1 cellular context compared by ENCODE assay signal in genomic region chr1:107681001-107681479, GRCh38.
A peak's percentile ranks its signal among the peaks of the same experiment; 100 is the strongest.
TF ChIP-seq lines count a peak whose summit lies in the region.

No MANE protein-coding gene starts in this region.

TF ChIP-seq in HepG2, 621 proteins besides CTCF, POLR2A, EP300 and RAD21 (continued from another document and continues in another):
- no peak for TF ChIP-seq RNF219 (CRISPR knock-in tag; IDR thresholded peaks at IDR 0.05)
- no peak for TF ChIP-seq ZBTB42 (CRISPR knock-in tag; IDR thresholded peaks at IDR 0.05)
- TF ChIP-seq NFE2L1 (CRISPR knock-in tag; IDR thresholded peaks at IDR 0.05; ENCODE audit: borderline replicate concordance) = no peak
- TF ChIP-seq ZNF550 (CRISPR knock-in tag; IDR thresholded peaks at IDR 0.05; ENCODE audit: borderline replicate concordance) = no peak
- peak; percentile 88 for TF ChIP-seq HHEX (CRISPR knock-in tag; IDR thresholded peaks at IDR 0.05)
- TF ChIP-seq ATF2 (CRISPR knock-in tag; IDR thresholded peaks at IDR 0.05) = peak; percentile 55; the same call in 1 of the 2 replicates
- TF ChIP-seq TRAFD1 (CRISPR knock-in tag; IDR thresholded peaks at IDR 0.05; ENCODE audit: borderline replicate concordance) = no peak
- TF ChIP-seq PPARG (CRISPR knock-in tag; conservative IDR thresholded peaks at IDR 0.05) = peak; percentile 47; the same call in 1 of the 2 replicates
- TF ChIP-seq PBX3 (CRISPR knock-in tag; IDR thresholded peaks at IDR 0.05; ENCODE audit: borderline replicate concordance) = no peak
- TF ChIP-seq TMF1 (CRISPR knock-in tag; IDR thresholded peaks at IDR 0.05; ENCODE audit: low read depth) = no peak
- TF ChIP-seq EHMT2 (IDR thresholded peaks at IDR 0.05; ENCODE audit: borderline replicate concordance, low read depth, low read length) = peak; percentile 15; the same call in 1 of the 2 replicates
- no peak for TF ChIP-seq MAFG (CRISPR knock-in tag; IDR thresholded peaks at IDR 0.05)
- no peak for TF ChIP-seq ELF4 (CRISPR knock-in tag; IDR thresholded peaks at IDR 0.05; ENCODE audit: borderline replicate concordance)
- peak; percentile 90 for TF ChIP-seq NCOR1 (IDR thresholded peaks at IDR 0.05; ENCODE audit: borderline replicate concordance, low read length)
- TF ChIP-seq NR0B2 (CRISPR knock-in tag; IDR thresholded peaks at IDR 0.05) = no peak
- TF ChIP-seq GMEB1 (CRISPR knock-in tag; IDR thresholded peaks at IDR 0.05; ENCODE audit: borderline replicate concordance) = no peak; the same call in 1 of the 2 replicates
- TF ChIP-seq YY1 (IDR thresholded peaks at IDR 0.05; ENCODE audit: insufficient read depth, insufficient replicate concordance, low read depth, low read length) = no peak
- peak; percentile 96 for TF ChIP-seq SOX13 (IDR thresholded peaks at IDR 0.05)
- TF ChIP-seq SOX13 (CRISPR knock-in tag; conservative IDR thresholded peaks at IDR 0.05 in 1 of 2, IDR thresholded peaks at IDR 0.05 in 1 of 2) = peak in 1 of 2 experiments; percentile 99; a peak in 2 of 4 replicates
- TF ChIP-seq ZNF672 (CRISPR knock-in tag; IDR thresholded peaks at IDR 0.05) = no peak
- no peak; the same call in 1 of the 2 replicates for TF ChIP-seq KDM5A (IDR thresholded peaks at IDR 0.05; ENCODE audit: borderline replicate concordance, low read length)
- TF ChIP-seq HNF4G (IDR thresholded peaks at IDR 0.05; ENCODE audit: borderline replicate concordance, low read depth, low read length) = peak; percentile 61; the same call in 1 of the 2 replicates
- no peak for TF ChIP-seq HNF4G (CRISPR knock-in tag; IDR thresholded peaks at IDR 0.05; ENCODE audit: borderline replicate concordance, low read depth)
- no peak for TF ChIP-seq XRCC5 (optimal IDR thresholded peaks at IDR 0.05; ENCODE audit: low read length)
- no peak for TF ChIP-seq ESRRA (CRISPR knock-in tag; IDR thresholded peaks at IDR 0.05; ENCODE audit: low read depth)
- TF ChIP-seq SMAD3 (CRISPR knock-in tag; IDR thresholded peaks at IDR 0.05) = no peak; the same call in 1 of the 2 replicates
- TF ChIP-seq BCL6 (CRISPR knock-in tag; IDR thresholded peaks at IDR 0.05) = peak; percentile 79
- no peak for TF ChIP-seq MZF1 (CRISPR knock-in tag; IDR thresholded peaks at IDR 0.05; ENCODE audit: borderline replicate concordance)
- no peak for TF ChIP-seq BRF2 (CRISPR knock-in tag; IDR thresholded peaks at IDR 0.05)
- no peak for TF ChIP-seq SNAPC2 (CRISPR knock-in tag; IDR thresholded peaks at IDR 0.05)
- TF ChIP-seq ZBTB43 (CRISPR knock-in tag; conservative IDR thresholded peaks at IDR 0.05) = 0 out of 2 replicates have a peak, but pooled peaks have one; percentile 14
- TF ChIP-seq TCF12 (IDR thresholded peaks at IDR 0.05) = no peak
- 0 out of 2 replicates have a peak, but pooled peaks have one; percentile 21 for TF ChIP-seq TCF12 (CRISPR knock-in tag; IDR thresholded peaks at IDR 0.05)
- TF ChIP-seq CBX1 (IDR thresholded peaks at IDR 0.05; ENCODE audit: low read depth) = no peak
- TF ChIP-seq THRA (CRISPR knock-in tag; IDR thresholded peaks at IDR 0.05; ENCODE audit: borderline replicate concordance) = 0 out of 2 replicates have a peak, but pooled peaks have one; percentile 8
- TF ChIP-seq HNF1A (IDR thresholded peaks at IDR 0.05; ENCODE audit: low read depth) = peak; percentile 63; the same call in 1 of the 2 replicates
- peak; percentile 64; the same call in 1 of the 2 replicates for TF ChIP-seq HNF1A (CRISPR knock-in tag; IDR thresholded peaks at IDR 0.05; ENCODE audit: borderline replicate concordance)
- no peak for TF ChIP-seq SALL1 (CRISPR knock-in tag; IDR thresholded peaks at IDR 0.05)
- no peak for TF ChIP-seq KLF9 (CRISPR knock-in tag; IDR thresholded peaks at IDR 0.05; ENCODE audit: low read depth)
- peak; percentile 59 for TF ChIP-seq GATA4 (IDR thresholded peaks at IDR 0.05; ENCODE audit: borderline replicate concordance, low read depth)
- TF ChIP-seq UBTF (CRISPR knock-in tag; IDR thresholded peaks at IDR 0.05) = no peak
- TF ChIP-seq ZNF761 (CRISPR knock-in tag; conservative IDR thresholded peaks at IDR 0.05) = no peak
- TF ChIP-seq MIER2 (CRISPR knock-in tag; IDR thresholded peaks at IDR 0.05) = peak; percentile 46; the same call in 1 of the 2 replicates
